30 cellular contexts compared by ENCODE assay signal in the genomic region with DNA sequence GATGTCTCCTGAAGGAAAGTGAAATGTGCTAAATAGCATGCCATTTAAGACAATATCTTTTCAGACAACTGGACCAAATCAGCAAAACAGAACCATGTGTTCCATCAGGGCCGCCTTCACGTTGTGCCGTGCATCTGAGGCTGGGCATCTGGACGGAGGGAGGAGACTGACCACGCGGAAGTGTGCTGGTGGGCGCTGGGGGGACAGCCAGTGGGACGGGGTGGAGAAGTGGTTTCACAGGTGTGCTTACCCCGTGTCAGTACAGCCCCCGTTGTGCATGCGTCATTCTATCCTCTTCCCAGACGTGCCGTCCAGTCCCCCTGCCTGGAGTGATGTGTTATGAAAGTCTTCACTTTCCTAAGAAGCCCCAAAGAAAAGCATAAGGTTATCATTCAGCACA.
"Had no signal": no experiment of that assay in that cellular context is flagged by ENCODE, and none has a peak within 500 bp of the region (broad histone marks: within the 10 kb centered on the region; RNA-seq: fewer than 3 reads in every experiment).

No MANE protein-coding gene starts in this region.

- H3K27me3 ChIP-seq: SJCRH30 had no signal

- H3K27ac ChIP-seq: PC-9, RWPE1, SJCRH30, SK-N-MC had no signal

- H3K9me3 ChIP-seq: SJCRH30 had no signal

- ATAC-seq: Panc1, Right ventricle myocardium inferior, SK-N-SH treated with all-trans-retinoic acid at 6 μM for 48 hours, T-cell had no signal

- H3K4me1 ChIP-seq: SJCRH30 had no signal

- H3K4me3 ChIP-seq: PC-9, SJCRH30, SK-N-MC had no signal

- FAIRE-seq: RCC 7860 had no signal

- DNase-seq: Karpas-422, MM.1S, MV-4-11, NCI-H1092, NCI-H1105, NCI-H1417 treated with DMSO at 0.1 percent for 48 hours, NCI-H1436 treated with DMSO at 0.1 percent for 48 hours, NCI-H1694 treated with DMSO at 0.1 percent for 48 hours, NCI-H187 treated with DMSO at 0.1 percent for 48 hours, NCI-H2029, NCI-H2081, NCI-H226, NCI-H446 treated with DMSO at 0.1 percent for 48 hours, NCI-H510A, NCI-H524, NCI-H526, NCI-H69, NCI-H748 treated with DMSO at 0.1 percent for 48 hours, NCI-H82, PC-9, SHP77, SIG-M5, SJCRH30, T-cell had no signal

- H2AFZ ChIP-seq: PC-9 had no signal

- H3K4me2 ChIP-seq: PC-9 had no signal

- H3K36me3 ChIP-seq: SJCRH30 had no signal
